ENCODE assay signal across 11 cellular contexts in the genomic region with DNA sequence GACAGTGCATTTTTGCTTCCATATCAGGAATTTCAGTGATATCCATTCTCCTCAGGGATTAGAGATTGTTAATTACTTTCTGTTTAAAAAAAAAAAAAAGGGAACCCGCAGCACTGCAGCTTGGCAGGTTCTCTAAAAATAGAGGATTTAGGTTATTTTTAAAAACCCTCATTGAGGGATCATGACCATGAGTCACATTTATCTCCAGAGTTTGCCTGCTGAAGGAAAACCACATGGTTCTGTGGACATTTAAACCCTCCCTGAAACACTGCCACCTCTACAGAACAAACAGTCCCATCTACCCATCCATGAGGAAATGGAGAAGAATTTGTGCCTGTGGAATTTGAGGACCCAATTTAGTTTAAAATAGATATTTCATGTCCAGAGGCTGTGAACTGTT.
A peak's percentile ranks its signal among the peaks of the same experiment; 100 is the strongest.
DNase-seq lines count a peak whose midpoint lies in the region; TF ChIP-seq lines count a peak whose summit lies in the region.
"Had no signal": no experiment of that assay in that cellular context is flagged by ENCODE, and none has a peak within 500 bp of the region (broad histone marks: within the 10 kb centered on the region; RNA-seq: fewer than 3 reads in every experiment).

No MANE protein-coding gene starts in this region.

- peak; percentile 50 for DNase-seq in GM04503 (ENCODE audit: low read depth)
- DNase-seq in OCI-LY7 (ENCODE audit: low spot score): no peak
- peak; percentile 43 for DNase-seq in dermis blood vessel endothelial cell
- peak; percentile 89 for DNase-seq in renal cortical epithelial cell (ENCODE audit: low read depth)
- no peak for DNase-seq in cortex of kidney (lab: John Stamatoyannopoulos, UW)
- no peak for DNase-seq in AML-193 (lab: John Stamatoyannopoulos, UW)
- DNase-seq in activated naive CD4-positive, alpha-beta T cell (lab: John Stamatoyannopoulos, UW): no peak
- DNase-seq in activated T-helper 2 cell treated with anti-CD3 and anti-CD28 coated beads, Interferon-gamma antibody, Interleukin-2, Interleukin-4, amounts not matched to agents 10 μg/mL and 5 μg/mL and 100 μg/mL, durations not matched to agents 14 hours and 24 hours and 36 hours (ENCODE audit: low spot score): no peak
- DNase-seq: activated gamma-delta T cell, T-helper 9 cell had no signal

- no peaks in the 10 kb centered on the region for H3K79me2 ChIP-seq in OCI-LY7 (ENCODE audit: insufficient read depth, low read depth, low read length)

- no TSS peak for BruUV-seq in OCI-LY7 (replicated peaks; lab: Mats Ljungman, UMichigan)

- no peaks in the 10 kb centered on the region for H3K36me3 Mint-ChIP-seq in activated T-helper 2 cell treated with anti-CD3 and anti-CD28 coated beads, Interferon-gamma antibody, Interleukin-2, Interleukin-4, amounts not matched to agents 10 μg/mL and 5 μg/mL and 100 μg/mL, durations not matched to agents 14 hours and 24 hours and 36 hours (ENCODE audit: low read depth)

- H3K27me3 Mint-ChIP-seq in activated T-helper 2 cell treated with anti-CD3 and anti-CD28 coated beads, Interferon-gamma antibody, Interleukin-2, Interleukin-4, amounts not matched to agents 10 μg/mL and 5 μg/mL and 100 μg/mL, durations not matched to agents 14 hours and 24 hours and 36 hours (ENCODE audit: low read depth): peaks cover 28% of the 10 kb centered on the region

- no peaks in the 10 kb centered on the region for H3K9me3 ChIP-seq in OCI-LY7 (ENCODE audit: low read length)
- H3K9me3 ChIP-seq: neutrophil had no signal

- no peaks in the 10 kb centered on the region for H4K20me1 ChIP-seq in OCI-LY7 (ENCODE audit: insufficient read depth, low read length)

- CTCF ChIA-PET in OCI-LY7 (lab: Charles Lee; ENCODE audit: unreplicated experiment): no interaction called here

- H3K4me3 Mint-ChIP-seq in activated T-helper 2 cell treated with anti-CD3 and anti-CD28 coated beads, Interferon-gamma antibody, Interleukin-2, Interleukin-4, amounts not matched to agents 10 μg/mL and 5 μg/mL and 100 μg/mL, durations not matched to agents 14 hours and 24 hours and 36 hours (ENCODE audit: low read depth): no peak overlapping the region

- peaks cover 12% of the 10 kb centered on the region for H3K4me1 Mint-ChIP-seq in activated T-helper 2 cell treated with anti-CD3 and anti-CD28 coated beads, Interferon-gamma antibody, Interleukin-2, Interleukin-4, amounts not matched to agents 10 μg/mL and 5 μg/mL and 100 μg/mL, durations not matched to agents 14 hours and 24 hours and 36 hours (ENCODE audit: low read depth)

- TF ChIP-seq CTCF in OCI-LY7 (conservative IDR thresholded peaks at IDR 0.05; ENCODE audit: low read length): no peak

- no peaks in the 10 kb centered on the region for H3K9me2 ChIP-seq in OCI-LY7 (ENCODE audit: insufficient read depth, low read length)

- peak overlapping the region; percentile 49; the same call in 1 of the 2 replicates for H2AFZ ChIP-seq in OCI-LY7 (ENCODE audit: low read length)

- H3K4me3 ChIP-seq in OCI-LY7 (ENCODE audit: low read depth, low read length, poor library complexity, severe bottlenecking): no peak overlapping the region

- H3K27ac Mint-ChIP-seq in activated T-helper 2 cell treated with anti-CD3 and anti-CD28 coated beads, Interferon-gamma antibody, Interleukin-2, Interleukin-4, amounts not matched to agents 10 μg/mL and 5 μg/mL and 100 μg/mL, durations not matched to agents 14 hours and 24 hours and 36 hours: no peak overlapping the region

- peaks cover 21% of the 10 kb centered on the region for H3K4me1 ChIP-seq in OCI-LY7 (ENCODE audit: insufficient read depth, low read length, poor library complexity, severe bottlenecking)

- no peaks in the 10 kb centered on the region for H3K36me3 ChIP-seq in OCI-LY7 (ENCODE audit: insufficient read depth, low read length)
- H3K36me3 ChIP-seq: neutrophil had no signal

- intact Hi-C loops in OCI-LY7 (cut with micrococcal nuclease; ENCODE audit: unreplicated experiment): no loop called here
- intact Hi-C loops in activated T-helper 2 cell treated with anti-CD3 and anti-CD28 coated beads, Interferon-gamma antibody, Interleukin-2, Interleukin-4, amounts not matched to agents 10 μg/mL and 5 μg/mL and 100 μg/mL, durations not matched to agents 14 hours and 24 hours and 36 hours (cut with micrococcal nuclease): no loop called here

- no peak overlapping the region for H3K27ac ChIP-seq in OCI-LY7 (ENCODE audit: low read depth, low read length, poor library complexity, severe bottlenecking)
- H3K27ac ChIP-seq: neutrophil had no signal

- H3K9me3 Mint-ChIP-seq in activated T-helper 2 cell treated with anti-CD3 and anti-CD28 coated beads, Interferon-gamma antibody, Interleukin-2, Interleukin-4, amounts not matched to agents 10 μg/mL and 5 μg/mL and 100 μg/mL, durations not matched to agents 14 hours and 24 hours and 36 hours: no peaks in the 10 kb centered on the region

- H3K4me2 ChIP-seq in OCI-LY7 (ENCODE audit: low read length): no peak overlapping the region

- POLR2A ChIA-PET in OCI-LY7 (lab: Charles Lee): interaction anchor here (0.6 to 1.3 kb wide), 3 partner anchors 15 to 183 kb away, joined by 3 read pairs; no protein-coding TSS in a partner anchor

Comparison
In these comparisons a context has a peak if more than half of its experiments do, and no peak if none do; other contexts are left out.
1. DNase-seq: peak in GM04503 (single experiment), dermis blood vessel endothelial cell (single experiment) and renal cortical epithelial cell (single experiment); none in OCI-LY7 (single experiment), cortex of kidney (single experiment), AML-193 (0 of 2), activated naive CD4-positive, alpha-beta T cell (0 of 4) and activated T-helper 2 cell treated with anti-CD3 and anti-CD28 coated beads, Interferon-gamma antibody, Interleukin-2, Interleukin-4, amounts not matched to agents 10 μg/mL and 5 μg/mL and 100 μg/mL, durations not matched to agents 14 hours and 24 hours and 36 hours (single experiment).